ENCODE assay signal across 19 cellular contexts in the genomic region with DNA sequence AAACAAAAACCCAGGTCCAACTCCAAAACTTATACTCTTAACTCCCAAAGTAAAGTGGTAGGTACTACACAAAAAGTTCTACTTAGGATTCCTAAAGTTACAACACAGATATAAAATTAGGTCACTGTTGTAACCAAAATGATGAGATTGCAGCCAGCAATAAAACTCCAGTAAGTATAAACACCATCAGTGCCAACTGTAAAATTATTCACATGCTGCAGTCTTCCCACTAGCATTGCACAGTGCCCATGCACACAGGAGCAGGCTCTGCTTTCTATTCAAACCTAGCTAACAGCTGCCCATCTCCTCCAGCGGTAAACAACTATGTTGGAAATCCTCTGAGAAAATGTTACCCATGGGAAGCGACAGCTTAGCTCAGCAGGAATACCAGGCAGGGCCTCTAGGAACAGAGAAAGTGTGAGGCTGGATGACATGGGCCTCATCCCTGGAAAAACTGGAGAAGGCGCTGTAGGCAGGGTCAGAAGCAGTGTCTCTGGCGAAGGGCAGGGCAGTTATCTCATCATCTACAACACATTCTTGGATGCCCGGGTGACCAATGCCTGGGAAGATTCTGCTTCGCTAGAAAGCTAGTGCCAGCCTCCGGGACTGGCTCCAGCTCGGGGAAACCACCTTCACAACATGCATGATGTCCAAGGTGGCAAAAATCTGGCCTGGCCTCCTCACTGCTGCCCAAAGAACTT. TPM values are rescaled to one million over a fixed set of nuclear protein-coding genes. Genes with fewer than 3 reads are reported as not detected.
A peak's percentile ranks its signal among the peaks of the same experiment; 100 is the strongest.
DNase-seq lines count a peak whose midpoint lies in the region; ATAC-seq, FAIRE-seq and TF ChIP-seq lines count a peak whose summit lies in the region.
"Had no signal": no experiment of that assay in that cellular context is flagged by ENCODE, and none has a peak within 500 bp of the region (broad histone marks: within the 10 kb centered on the region; RNA-seq: fewer than 3 reads in every experiment).

No MANE protein-coding gene starts in this region.

- H3K36me3 ChIP-seq in IMR-90 (ENCODE audit: control insufficient read depth, insufficient read depth, low read length) (peaks cover 13% of the 10 kb centered on the region), colonic mucosa (no peaks in the 10 kb centered on the region), pancreas (no peaks in the 10 kb centered on the region)
- H3K36me3 ChIP-seq: BE2C had no signal

- no peak overlapping the region for H3K4ac ChIP-seq in IMR-90 (ENCODE audit: low read depth, low read length)

- no peak overlapping the region for H3K14ac ChIP-seq in IMR-90 (replicated peaks; ENCODE audit: low read depth, low read length)

- peaks cover 42 to 85% of the 10 kb centered on the region in 2 experiments for H3K79me1 ChIP-seq in IMR-90 (ENCODE audit: low read depth in 1 of 2, low read length in 2 of 2)

- H2AK5ac ChIP-seq in IMR-90 (ENCODE audit: low read depth, low read length) = no peak overlapping the region

- CTCF ChIA-PET in IMR-90 (lab: Yijun Ruan, JAX) = no interaction called here
- CTCF ChIA-PET in CD4-positive, alpha-beta T cell (lab: Charles Lee) = interaction anchor here (0.7 kb wide), 1 partner anchor 11 kb away, joined by 3 read pairs; no protein-coding TSS in a partner anchor

- H2BK5ac ChIP-seq in IMR-90 (ENCODE audit: low read depth, low read length, poor library complexity, severe bottlenecking) = no peak overlapping the region

- ATAC-seq in IMR-90 (ENCODE audit: low read depth) = peak; percentile 57
- peak in 3 of 4 donors; percentile 23 to 74 (median 54) for ATAC-seq in pancreas
- no peak for ATAC-seq in CD4-positive, alpha-beta T cell (ENCODE audit: poor library complexity)
- no peak for ATAC-seq in HG03378 (IDR thresholded peaks at IDR 0.05; ENCODE audit: unreplicated experiment)

- intact Hi-C loops in IMR-90 (cut with micrococcal nuclease) (no loop called here), colonic mucosa (cut with DNase I) (no loop called here), pancreas (cut with DNase I) (no loop called here)
- intact Hi-C loops in CD4-positive, alpha-beta T cell (cut with DNase I, micrococcal nuclease) = no loop called here

- no peak overlapping the region for H2AK9ac ChIP-seq in IMR-90 (replicated peaks; ENCODE audit: low read depth, low read length, poor library complexity)

- POLR2A ChIA-PET in IMR-90 (lab: Charles Lee; ENCODE audit: unreplicated experiment) = no interaction called here
- POLR2A ChIA-PET in CD4-positive, alpha-beta T cell (lab: Charles Lee) = no interaction called here

- no peak for TF ChIP-seq POLR2A in IMR-90 (IDR thresholded peaks at IDR 0.05; ENCODE audit: low read depth, low read length)

- H3K9me1 ChIP-seq in IMR-90 (ENCODE audit: insufficient read depth, low read length) = peaks cover 21% of the 10 kb centered on the region

- H3K9ac ChIP-seq in IMR-90 (ENCODE audit: low read depth, low read length) = no peak overlapping the region
- peak overlapping the region; percentile 4 to 73 for H3K9ac ChIP-seq in colonic mucosa (ENCODE audit: low read depth in 2 of 2, low read length in 2 of 2)

- H3K4me1 ChIP-seq in IMR-90 (ENCODE audit: control insufficient read depth, insufficient read depth, low read length) = peaks cover 8% of the 10 kb centered on the region
- peaks cover 38% of the 10 kb centered on the region for H3K4me1 ChIP-seq in colonic mucosa
- peaks cover 31 to 63% (median 40%) of the 10 kb centered on the region in 3 donors for H3K4me1 ChIP-seq in pancreas

- no peak overlapping the region for H4K5ac ChIP-seq in IMR-90 (ENCODE audit: low read depth, low read length)

- no peaks in the 10 kb centered on the region for H3K27me3 ChIP-seq in IMR-90 (ENCODE audit: control insufficient read depth, insufficient read depth, low read length)
- no peaks in the 10 kb centered on the region for H3K27me3 ChIP-seq in colonic mucosa
- H3K27me3 ChIP-seq in pancreas = no peaks in the 10 kb centered on the region
- H3K27me3 ChIP-seq in CD4-positive, alpha-beta T cell (ENCODE audit: control insufficient read depth, insufficient read depth, low read length) = no peaks in the 10 kb centered on the region
- H3K27me3 ChIP-seq: BE2C had no signal

- H3K9me3 Mint-ChIP-seq in CD4-positive, alpha-beta T cell = no peaks in the 10 kb centered on the region
- H3K9me3 Mint-ChIP-seq: activated naive CD4-positive, alpha-beta T cell treated with anti-CD3 and anti-CD28 coated beads, Interleukin-2, amount 10 ng/mL, durations not matched to agents 7 days and 5 days had no signal

- no peaks in the 10 kb centered on the region for H3K27me3 Mint-ChIP-seq in CD4-positive, alpha-beta T cell
- H3K27me3 Mint-ChIP-seq: activated naive CD4-positive, alpha-beta T cell treated with anti-CD3 and anti-CD28 coated beads, Interleukin-2, amount 10 ng/mL, durations not matched to agents 7 days and 5 days had no signal

- no peak overlapping the region; the same call in 1 of the 2 replicates for H4K91ac ChIP-seq in IMR-90 (ENCODE audit: insufficient read depth, low read depth, low read length)

- no peak overlapping the region for H3K4me2 ChIP-seq in IMR-90 (ENCODE audit: low read depth, low read length)

- H3K4me1 Mint-ChIP-seq in CD4-positive, alpha-beta T cell (ENCODE audit: low read depth) = peaks cover 45% of the 10 kb centered on the region

- H3K36me3 Mint-ChIP-seq in CD4-positive, alpha-beta T cell (ENCODE audit: low read depth) = peaks cover 8% of the 10 kb centered on the region

- no peak overlapping the region for H4K8ac ChIP-seq in IMR-90 (ENCODE audit: low read depth in 2 of 2, low read length in 2 of 2)

- no peak overlapping the region for H3K56ac ChIP-seq in IMR-90 (ENCODE audit: extremely low read depth, insufficient read depth, low read length)

- dilution Hi-C loops in IMR-90 (cut with HindIII; ENCODE audit: low sequenced_read_pairs, unreplicated experiment) = no loop called here

- no peak overlapping the region for H2BK120ac ChIP-seq in IMR-90 (ENCODE audit: low read depth, low read length)

- H3K9me3 ChIP-seq in IMR-90 (ENCODE audit: control insufficient read depth, insufficient read depth, low read length) (no peaks in the 10 kb centered on the region), colonic mucosa (no peaks in the 10 kb centered on the region), pancreas (no peaks in the 10 kb centered on the region)
- no peaks in the 10 kb centered on the region for H3K9me3 ChIP-seq in CD4-positive, alpha-beta T cell (ENCODE audit: control insufficient read depth, low read length)
- H3K9me3 ChIP-seq: BE2C had no signal

- H3K4me3 Mint-ChIP-seq in CD4-positive, alpha-beta T cell = no peak overlapping the region
- H3K4me3 Mint-ChIP-seq: activated naive CD4-positive, alpha-beta T cell treated with anti-CD3 and anti-CD28 coated beads, Interleukin-2, amount 10 ng/mL, durations not matched to agents 7 days and 5 days had no signal

- TF ChIP-seq RAD21 in IMR-90 (IDR thresholded peaks at IDR 0.05; ENCODE audit: low read length) = no peak

- H3K4me3 ChIP-seq in AG09309 (ENCODE audit: control insufficient read depth, low read depth, low read length) (no peak overlapping the region), IMR-90 (ENCODE audit: insufficient read depth, low read depth, low read length) (no peak overlapping the region), colonic mucosa (no peak overlapping the region), pancreas (no peak overlapping the region)

- BruUV-seq in IMR-90 (replicated peaks; lab: Mats Ljungman, UMichigan) = no TSS peak

- H3K23ac ChIP-seq in IMR-90 (ENCODE audit: low read depth, low read length) = 0 out of 2 replicates have a peak overlapping the region, but pooled peaks have one; percentile 16

- H2AFZ ChIP-seq in IMR-90 (replicated peaks; ENCODE audit: low read length, poor library complexity) = no peak overlapping the region

- peaks cover 63% of the 10 kb centered on the region for H4K20me1 ChIP-seq in IMR-90 (ENCODE audit: insufficient read depth, low read length)

- in situ Hi-C loops in IMR-90 (cut with MboI; ENCODE audit: low sequenced_read_pairs) (no loop called here), GM13976 (cut with MboI; ENCODE audit: low sequenced_read_pairs, unreplicated experiment) (no loop called here)

- TF ChIP-seq CTCF in AG09309 (IDR thresholded peaks at IDR 0.05; ENCODE audit: control insufficient read depth, insufficient read depth, low read depth, low read length, missing control alignments) (peak; percentile 5), IMR-90 (conservative IDR thresholded peaks at IDR 0.05; ENCODE audit: low read depth, low read length) (no peak), colonic mucosa (IDR thresholded peaks at IDR 0.05) (no peak), pancreas (IDR thresholded peaks at IDR 0.05) (no peak), GM13976 (IDR thresholded peaks at IDR 0.05; ENCODE audit: borderline replicate concordance, control extremely low read depth, extremely low read depth, insufficient read depth, missing control alignments) (no peak)
- TF ChIP-seq CTCF in CD4-positive, alpha-beta T cell (IDR thresholded peaks at IDR 0.05) = no peak

- no peak overlapping the region for H3K27ac ChIP-seq in IMR-90 (ENCODE audit: insufficient read depth, low read length)
- H3K27ac ChIP-seq in colonic mucosa = peak overlapping the region; percentile 76
- H3K27ac ChIP-seq in pancreas = peak overlapping the region in 3 of 4 donors; percentile 25 to 59 (median 28)
- H3K27ac ChIP-seq in CD4-positive, alpha-beta T cell (ENCODE audit: low read depth, low read length) = no peak overlapping the region

- FAIRE-seq in pancreas (lab: Jason Lieb, UNC) = no peak
- FAIRE-seq: G401.6, H1, TTC549, urothelium cell line had no signal

- DNase-seq in AG09309 (ENCODE audit: low read depth) (peak; percentile 38), IMR-90 (no peak), colonic mucosa (peak; percentile 57), pancreas (peak in 1 of 6 donors; percentile 44), NCI-H774 (lab: John Stamatoyannopoulos, UW) (no peak), GM13976 (ENCODE audit: low spot score) (no peak)
- no peak for DNase-seq in CD4-positive, alpha-beta T cell
- DNase-seq: activated naive CD4-positive, alpha-beta T cell treated with anti-CD3 and anti-CD28 coated beads, Interleukin-2, amount 10 ng/mL, durations not matched to agents 7 days and 5 days; BE2C; cerebellar nuclear complex; KBM-7; mesendoderm; NCI-H1930; NCI-H748 treated with DMSO at 0.1 percent for 48 hours had no signal

- H2BK15ac ChIP-seq in IMR-90 (ENCODE audit: low read depth, low read length) = no peak overlapping the region

- H2BK20ac ChIP-seq in IMR-90 (ENCODE audit: low read depth, low read length) = no peak overlapping the region

- WGBS in IMR-90 (ENCODE audit: extremely low coverage in 2 of 2, insufficient read length in 1 of 2), 2 experiments = 72% methylated on average over 3 of the region's 8 CpGs; no CpG with 5 or more reads in 1 of the 2 experiments
- 40 to 45% methylated on average over 8 of the region's 8 CpGs for WGBS in pancreas, 2 donors

- H3K27ac Mint-ChIP-seq in CD4-positive, alpha-beta T cell = no peak overlapping the region
- H3K27ac Mint-ChIP-seq: activated naive CD4-positive, alpha-beta T cell treated with anti-CD3 and anti-CD28 coated beads, Interleukin-2, amount 10 ng/mL, durations not matched to agents 7 days and 5 days had no signal

- no peak overlapping the region for H3K18ac ChIP-seq in IMR-90 (ENCODE audit: low read depth, low read length)

RNA-seq across cellular contexts. Expression of a gene that starts 9.1 kb away (rescaled TPM):
- total RNA-seq in IMR-90 (2012; rRNA removed) (18.6 and 21.3 TPM in 2 replicates), colonic mucosa (100 to 1,000 TPM; 197 to 213 TPM), pancreas (10 to 100 TPM; 16.9 to 33.7 (median 22.7) TPM)
- polyA plus RNA-seq in IMR-90 (2012; rRNA removed) (12.8 and 15.4 TPM in 2 replicates), pancreas (10 to 100 TPM in 1 of 2 donors, 1 to 10 TPM in 1; 9.5 to 15.6 TPM)
- polyA plus RNA-seq in IMR-90 (2012; cell fraction: cytosol; rRNA removed) = 8.4 and 13.6 TPM in 2 replicates
- polyA plus RNA-seq in IMR-90 (2012; cell fraction: nucleus; rRNA removed; ENCODE audit: low replicate concordance) = 15.5 and 18.3 TPM in 2 replicates
- total RNA-seq in CD4-positive, alpha-beta T cell = 10 to 100 TPM; 11.3 to 13.2 TPM

Comparison
In these comparisons a context has a peak if more than half of its experiments do, and no peak if none do; other contexts are left out.
1. DNase-seq: peak in AG09309 (single experiment) and colonic mucosa (single experiment); none in IMR-90 (single experiment), NCI-H774 (single experiment), CD4-positive, alpha-beta T cell (0 of 10) and GM13976 (single experiment).
2. ATAC-seq: peak in IMR-90 (single experiment) and pancreas (3 of 4); none in CD4-positive, alpha-beta T cell (single experiment) and HG03378 (single experiment).
3. H3K27ac ChIP-seq: peak in colonic mucosa (single experiment) and pancreas (3 of 4); none in IMR-90 (single experiment) and CD4-positive, alpha-beta T cell (single experiment).